In genomic region chr20:50523552-50524167, GRCh38 we compare ENCODE assay signal across 13 cellular contexts. TPM values are rescaled to one million over a fixed set of nuclear protein-coding genes. Genes with fewer than 3 reads are reported as not detected.
DNase-seq lines count a peak whose midpoint lies in the region; ATAC-seq and FAIRE-seq lines count a peak whose summit lies in the region.
"Had no signal": no experiment of that assay in that cellular context is flagged by ENCODE, and none has a peak within 500 bp of the region (broad histone marks: within the 10 kb centered on the region; RNA-seq: fewer than 3 reads in every experiment).

No MANE protein-coding gene starts in this region.

- H3K4me1 Mint-ChIP-seq in T-helper 2 cell treated with Interferon-gamma antibody and Interleukin-4, amounts not matched to agents 5 μg/mL and 100 μg/mL, for 36 hours (ENCODE audit: low read depth), result peaks cover 44% of the 10 kb centered on the region
- peaks cover 37% of the 10 kb centered on the region for H3K4me1 Mint-ChIP-seq in memory B cell

- FAIRE-seq in GM18507 (lab: Jason Lieb, UNC), result peak; percentile 39

- ATAC-seq in memory B cell (ENCODE audit: low read depth) (peak; percentile 50), esophagus mucosa (no peak)
- ATAC-seq: right cardiac atrium had no signal

- H3K4me3 Mint-ChIP-seq in T-helper 2 cell treated with Interferon-gamma antibody and Interleukin-4, amounts not matched to agents 5 μg/mL and 100 μg/mL, for 36 hours, result peak overlapping the region; percentile 27
- H3K4me3 Mint-ChIP-seq in memory B cell, result peak overlapping the region; percentile 69

- peak overlapping the region; percentile 58 for H3K27ac Mint-ChIP-seq in T-helper 2 cell treated with Interferon-gamma antibody and Interleukin-4, amounts not matched to agents 5 μg/mL and 100 μg/mL, for 36 hours
- peak overlapping the region; percentile 89 for H3K27ac Mint-ChIP-seq in memory B cell

- no peaks in the 10 kb centered on the region for H3K9me3 Mint-ChIP-seq in T-helper 2 cell treated with Interferon-gamma antibody and Interleukin-4, amounts not matched to agents 5 μg/mL and 100 μg/mL, for 36 hours
- no peaks in the 10 kb centered on the region for H3K9me3 Mint-ChIP-seq in memory B cell

- no peaks in the 10 kb centered on the region for H3K27me3 Mint-ChIP-seq in T-helper 2 cell treated with Interferon-gamma antibody and Interleukin-4, amounts not matched to agents 5 μg/mL and 100 μg/mL, for 36 hours (ENCODE audit: low read depth)
- no peaks in the 10 kb centered on the region for H3K27me3 Mint-ChIP-seq in memory B cell

- peaks cover 33% of the 10 kb centered on the region for H3K36me3 Mint-ChIP-seq in T-helper 2 cell treated with Interferon-gamma antibody and Interleukin-4, amounts not matched to agents 5 μg/mL and 100 μg/mL, for 36 hours (ENCODE audit: low read depth)
- peaks cover 14% of the 10 kb centered on the region for H3K36me3 Mint-ChIP-seq in memory B cell

- DNase-seq in DMS 273 (lab: John Stamatoyannopoulos, UW; ENCODE audit: unreplicated experiment), result peak; percentile 34
- no peak for DNase-seq in DMS 273 treated with DMSO at 0.1 percent for 48 hours (lab: John Stamatoyannopoulos, UW)
- no peak for DNase-seq in GM18507 (ENCODE audit: extremely low spot score, insufficient read length, low read depth)
- no peak for DNase-seq in T-helper 2 cell treated with Interferon-gamma antibody and Interleukin-4, amounts not matched to agents 5 μg/mL and 100 μg/mL, for 36 hours (ENCODE audit: low spot score)
- no peak for DNase-seq in memory B cell (ENCODE audit: low spot score in 2 of 2)
- DNase-seq in AG08396 (ENCODE audit: low spot score), result no peak
- no peak for DNase-seq in CD1c-positive myeloid dendritic cell (ENCODE audit: extremely low spot score)
- DNase-seq: cortex of kidney, foreskin fibroblast, NCI-H345, right cardiac atrium, testis had no signal

RNA-seq across cellular contexts. Expression of gene PTPN1, which starts 13.5 kb away (rescaled TPM):
- 23.3 TPM for total RNA-seq in esophagus mucosa
